ENCODE assay signal across 7 cellular contexts in the genomic region with DNA sequence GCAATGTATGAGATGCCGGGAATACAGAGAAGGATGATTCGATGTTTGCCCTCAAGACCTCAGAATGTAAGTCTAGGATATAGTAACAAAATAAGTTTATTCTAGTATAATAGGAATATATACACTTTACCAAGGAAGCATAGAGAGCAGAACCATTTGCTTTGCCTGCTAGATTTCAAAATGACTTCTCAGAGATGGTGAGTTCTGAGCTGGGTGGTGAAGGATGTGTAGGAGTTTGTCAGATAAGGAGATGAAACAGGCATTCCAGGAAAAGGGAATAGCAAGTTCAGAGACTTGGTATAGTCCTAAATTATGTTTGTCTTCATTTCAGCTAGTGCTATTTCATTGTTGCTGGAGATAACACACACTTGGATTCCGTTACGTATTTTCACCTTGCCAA.
"Had no signal": no experiment of that assay in that cellular context is flagged by ENCODE, and none has a peak within 500 bp of the region (broad histone marks: within the 10 kb centered on the region; RNA-seq: fewer than 3 reads in every experiment).

No MANE protein-coding gene starts in this region.

- H3K4me3 ChIP-seq: K562 had no signal

- H3K27ac ChIP-seq: HL-60, KMS-11 had no signal

- ATAC-seq: HepG2, K562 had no signal

- H3K9ac ChIP-seq: KMS-11 had no signal

- H3K4me2 ChIP-seq: KMS-11 had no signal

- DNase-seq: IMR-90, KBM-7, KG1 had no signal
